Comparison of ENCODE assay signal across 1 cellular context in the genomic region with DNA sequence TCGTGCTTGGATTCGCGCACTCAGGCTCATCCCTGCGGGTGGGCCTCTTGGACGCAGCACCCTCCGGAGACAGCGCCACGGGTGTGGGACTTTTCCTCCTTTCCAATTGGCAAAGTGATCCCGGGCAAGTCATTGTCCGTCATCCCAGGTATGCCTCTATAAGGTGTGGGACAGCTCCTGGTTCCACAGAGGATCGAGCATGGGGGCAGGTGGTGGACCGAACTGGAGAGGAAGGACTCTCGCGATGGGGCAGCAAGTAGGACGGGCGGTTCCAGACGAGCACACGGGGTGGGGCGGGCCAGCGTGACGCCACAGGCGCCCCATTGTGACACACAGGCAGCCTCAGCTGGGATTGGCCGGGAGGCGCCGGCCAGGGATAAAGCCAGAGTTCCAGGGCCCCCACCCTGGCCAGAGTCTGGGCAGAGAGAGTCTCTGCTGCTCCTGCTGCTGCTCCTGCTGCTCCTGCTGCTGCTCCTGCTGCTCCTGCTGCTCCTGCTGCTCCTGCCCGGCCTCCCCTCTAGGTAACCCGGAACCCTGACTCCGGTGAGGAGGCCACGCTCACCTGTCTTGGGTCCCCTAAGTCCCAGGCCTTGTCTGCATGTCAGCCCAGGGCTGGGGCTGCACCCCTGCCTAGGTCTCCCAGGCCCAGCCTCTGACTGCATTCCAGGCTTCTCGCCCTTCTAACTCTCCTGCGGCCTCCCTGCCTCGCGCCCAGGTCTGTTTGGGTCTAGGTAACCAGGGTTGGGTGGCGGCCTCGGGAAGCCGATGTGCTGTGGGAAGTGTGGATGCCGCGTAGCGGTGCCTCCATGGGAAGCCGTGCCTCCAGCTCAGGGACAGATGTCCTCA.
TF ChIP-seq lines count a peak whose summit lies in the region.

No MANE protein-coding gene starts in this region.

TF ChIP-seq in H1, 55 proteins besides CTCF, POLR2A, EP300 and RAD21:
- TF ChIP-seq MAFK (IDR thresholded peaks at IDR 0.05; ENCODE audit: low read depth, low read length) (no peak), KDM1A (IDR thresholded peaks at IDR 0.05; ENCODE audit: borderline replicate concordance, low read length) (no peak), PHF8 (conservative IDR thresholded peaks at IDR 0.05; ENCODE audit: low read depth, low read length) (no peak), SP2 (IDR thresholded peaks at IDR 0.05; ENCODE audit: low read length) (no peak), CBX5 (IDR thresholded peaks at IDR 0.05; ENCODE audit: low read depth, low read length) (no peak), NANOG (IDR thresholded peaks at IDR 0.05; ENCODE audit: insufficient read depth, low read depth, low read length, poor library complexity, severe bottlenecking) (no peak)
TF ChIP-seq in H1: peak in this region for 0.
